In the genomic region with DNA sequence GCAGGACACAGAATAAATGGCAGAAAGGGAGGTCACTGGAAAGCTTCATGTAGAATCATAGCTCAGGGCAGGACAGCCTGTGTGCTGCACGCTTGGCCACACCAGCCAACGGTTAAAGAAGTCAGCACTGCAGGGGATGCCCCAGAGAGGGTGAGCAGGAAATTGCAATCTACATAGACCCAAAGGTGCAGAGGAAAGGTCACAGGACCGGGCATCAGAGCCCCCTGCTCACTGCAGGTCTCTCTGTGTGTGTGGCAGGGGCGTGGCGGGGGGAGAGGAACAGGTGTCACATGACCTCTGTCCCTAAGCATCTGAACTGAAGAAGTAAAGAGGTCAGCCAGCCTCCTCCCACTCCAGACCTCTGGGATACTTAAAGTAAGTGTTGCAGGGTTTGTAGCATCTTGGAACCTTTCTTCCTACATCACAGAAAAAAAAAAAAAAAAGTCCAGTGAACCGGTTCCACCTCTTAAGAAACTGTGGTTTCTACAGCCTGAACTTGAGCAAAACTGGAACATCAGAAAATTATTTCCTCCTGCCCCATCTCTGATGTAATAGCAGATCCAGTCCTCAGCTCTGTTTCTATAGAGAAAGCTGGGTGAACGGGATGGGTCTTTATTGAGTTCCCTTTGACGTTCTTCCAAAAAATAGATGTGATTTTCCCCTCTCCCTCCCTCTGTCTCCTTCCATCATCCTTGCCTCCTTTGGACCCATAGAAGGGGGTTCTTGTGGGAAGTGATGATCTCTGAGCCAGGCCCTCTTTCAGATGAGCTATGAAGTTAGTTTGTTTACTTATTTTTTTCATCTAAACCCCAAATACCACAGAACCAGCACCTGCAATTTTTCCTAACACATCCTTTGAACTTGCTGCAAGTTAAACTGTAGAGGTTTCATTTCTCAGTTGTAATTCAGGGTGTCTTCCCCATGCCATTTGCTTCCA, we compare ENCODE assay signal across 9 cellular contexts.
DNase-seq lines count a peak whose midpoint lies in the region; ATAC-seq, FAIRE-seq and TF ChIP-seq lines count a peak whose summit lies in the region.
"Had no signal": no experiment of that assay in that cellular context is flagged by ENCODE, and none has a peak within 500 bp of the region (broad histone marks: within the 10 kb centered on the region; RNA-seq: fewer than 3 reads in every experiment).

No MANE protein-coding gene starts in this region.

- WGBS in A549 (ENCODE audit: missing lambda C conversion rate), result 58% methylated on average over 8 of the region's 8 CpGs
- WGBS in mesenchymal stem cell, result 61% methylated on average over 3 of the region's 8 CpGs
- 20 to 45% (median 41%) methylated on average over 8 of the region's 8 CpGs for WGBS in small intestine, 3 donors

- no peaks in the 10 kb centered on the region for H3K27me3 Mint-ChIP-seq in activated CD8-positive, alpha-beta T cell treated with anti-CD3 and anti-CD28 coated beads for 36 hours

- H3K4me3 Mint-ChIP-seq in activated CD8-positive, alpha-beta T cell treated with anti-CD3 and anti-CD28 coated beads for 36 hours, result peak overlapping the region; percentile 26
- H3K4me3 Mint-ChIP-seq: dendritic cell treated with granulocyte-macrophage colony-stimulating factor and Interleukin-4, amounts not matched to agents 40 ng/mL and 50 ng/mL, for 4 days had no signal

- H3K4me1 ChIP-seq in A549, result no peaks in the 10 kb centered on the region
- H3K4me1 ChIP-seq in mesenchymal stem cell (ENCODE audit: control insufficient read depth, insufficient read depth, low read depth, low read length), result peaks cover 7% of the 10 kb centered on the region
- no peaks in the 10 kb centered on the region for H3K4me1 ChIP-seq in small intestine (ENCODE audit: control insufficient read depth in 2 of 2, insufficient read depth in 1 of 2, low read depth in 1 of 2, low read length in 1 of 2)
- no peaks in the 10 kb centered on the region for H3K4me1 ChIP-seq in HAP-1

- DNase-seq in A549 (ENCODE audit: low read depth in 1 of 2, low spot score in 1 of 2), result no peak
- peak; percentile 78 for DNase-seq in activated CD8-positive, alpha-beta T cell treated with anti-CD3 and anti-CD28 coated beads for 36 hours
- DNase-seq in mesenchymal stem cell, result no peak
- no peak for DNase-seq in small intestine
- DNase-seq in HAP-1 (ENCODE audit: low spot score in 2 of 2), result no peak
- DNase-seq in MV-4-11 (lab: John Stamatoyannopoulos, UW), result no peak

- no peak overlapping the region for H2BK12ac ChIP-seq in mesenchymal stem cell (ENCODE audit: low read length in 2 of 2)

- intact Hi-C loops in activated CD8-positive, alpha-beta T cell treated with anti-CD3 and anti-CD28 coated beads for 36 hours (cut with micrococcal nuclease), result no loop called here

- no peak overlapping the region for H3K18ac ChIP-seq in mesenchymal stem cell (ENCODE audit: low read depth in 1 of 2, low read length in 2 of 2)

- H3K9me3 Mint-ChIP-seq in activated CD8-positive, alpha-beta T cell treated with anti-CD3 and anti-CD28 coated beads for 36 hours, result no peaks in the 10 kb centered on the region

- H2BK15ac ChIP-seq in mesenchymal stem cell (ENCODE audit: low read depth, poor library complexity, severe bottlenecking), result no peak overlapping the region

- H3K27me3 ChIP-seq in mesenchymal stem cell (ENCODE audit: control insufficient read depth in 1 of 2, insufficient read depth in 1 of 2, low read length in 2 of 2), result peaks cover 63 to 65% of the 10 kb centered on the region in 2 experiments
- H3K27me3 ChIP-seq in small intestine (ENCODE audit: control insufficient read depth in 2 of 2, insufficient read depth in 2 of 2, low read length in 2 of 2), result no peaks in the 10 kb centered on the region
- H3K27me3 ChIP-seq in HAP-1 (ENCODE audit: low read depth), result peaks cover 16% of the 10 kb centered on the region

- no peak for TF ChIP-seq RAD21 in A549 (conservative IDR thresholded peaks at IDR 0.05 in 1 of 2, IDR thresholded peaks at IDR 0.05 in 1 of 2)

- peak overlapping the region; percentile 58 for H3K27ac Mint-ChIP-seq in activated CD8-positive, alpha-beta T cell treated with anti-CD3 and anti-CD28 coated beads for 36 hours
- H3K27ac Mint-ChIP-seq: dendritic cell treated with granulocyte-macrophage colony-stimulating factor and Interleukin-4, amounts not matched to agents 40 ng/mL and 50 ng/mL, for 4 days had no signal

- in situ Hi-C loops in HAP-1 (cut with MboI; ENCODE audit: low sequenced_read_pairs), result no loop called here

- H3K36me3 Mint-ChIP-seq in activated CD8-positive, alpha-beta T cell treated with anti-CD3 and anti-CD28 coated beads for 36 hours (ENCODE audit: low read depth), result no peaks in the 10 kb centered on the region

- H3K4me2 ChIP-seq in A549, result no peak overlapping the region
- no peak overlapping the region for H3K4me2 ChIP-seq in mesenchymal stem cell (ENCODE audit: low read length, poor library complexity, severe bottlenecking)

- no peak overlapping the region for H3K4ac ChIP-seq in mesenchymal stem cell (ENCODE audit: low read depth in 1 of 2, low read length in 2 of 2)

- CTCF ChIA-PET in A549 (lab: Yijun Ruan, JAX), result interaction anchor here (1.1 to 5.4 kb wide), 5 partner anchors 11 to 279 kb away, joined by 3 to 34 read pairs (median 4); no protein-coding TSS in a partner anchor
- CTCF ChIA-PET in activated CD8-positive, alpha-beta T cell treated with anti-CD3 and anti-CD28 coated beads for 36 hours (lab: Charles Lee), result interaction anchor here (0.6 to 2.4 kb wide), 6 partner anchors 10 to 338 kb away, joined by 3 to 13 read pairs (median 3); partner anchors contain the start of gene GRK5

- POLR2A ChIA-PET in A549 (lab: Yijun Ruan, JAX), result interaction anchor here (0.6 to 0.7 kb wide), 2 partner anchors 55 to 196 kb away, joined by 3 to 5 read pairs; no protein-coding TSS in a partner anchor
- POLR2A ChIA-PET in activated CD8-positive, alpha-beta T cell treated with anti-CD3 and anti-CD28 coated beads for 36 hours (lab: Charles Lee), result interaction anchor here (0.8 to 1.0 kb wide), 3 partner anchors 11 to 167 kb away, joined by 3 to 5 read pairs (median 4); no protein-coding TSS in a partner anchor

- no peak overlapping the region for H3K4me3 ChIP-seq in A549
- no peak overlapping the region for H3K4me3 ChIP-seq in mesenchymal stem cell (ENCODE audit: insufficient read depth in 1 of 2, low read depth in 1 of 2, low read length in 2 of 2)
- no peak overlapping the region for H3K4me3 ChIP-seq in small intestine (ENCODE audit: low read depth in 1 of 2, low read length in 2 of 2)
- H3K4me3 ChIP-seq in HAP-1, result no peak overlapping the region

- no peak overlapping the region for H3K23ac ChIP-seq in mesenchymal stem cell (ENCODE audit: low read length in 2 of 2)

- no peak overlapping the region for H3K14ac ChIP-seq in mesenchymal stem cell (ENCODE audit: low read length in 2 of 2)

- H2BK5ac ChIP-seq in mesenchymal stem cell (ENCODE audit: low read depth, low read length, poor library complexity, severe bottlenecking), result no peak overlapping the region

- TF ChIP-seq POLR2A in A549 (IDR thresholded peaks at IDR 0.05; ENCODE audit: low read length), result no peak

- no peak overlapping the region for H2BK120ac ChIP-seq in mesenchymal stem cell (ENCODE audit: low read depth, low read length)

- no peak for TF ChIP-seq EP300 in A549 (IDR thresholded peaks at IDR 0.05)

- no peak overlapping the region for H2AFZ ChIP-seq in mesenchymal stem cell (ENCODE audit: low read depth, low read length)

- peak; percentile 9 to 31; a peak in 3 of 6 replicates for ATAC-seq in A549
- peak; percentile 94 for ATAC-seq in GM19043 (IDR thresholded peaks at IDR 0.05; ENCODE audit: low read depth, unreplicated experiment)
- peak; percentile 82 for ATAC-seq in HG03095 (IDR thresholded peaks at IDR 0.05; ENCODE audit: unreplicated experiment)
- ATAC-seq in activated CD8-positive, alpha-beta T cell treated with anti-CD3 and anti-CD28 coated beads for 36 hours, result peak; percentile 97

- no peak overlapping the region for H3K27ac ChIP-seq in A549
- no peak overlapping the region for H3K27ac ChIP-seq in mesenchymal stem cell (ENCODE audit: low read length, poor library complexity, severe bottlenecking)
- no peak overlapping the region for H3K27ac ChIP-seq in small intestine (ENCODE audit: low read depth in 1 of 2, low read length in 1 of 2)

- no peak overlapping the region for H3K9ac ChIP-seq in mesenchymal stem cell (ENCODE audit: low read length)

- H2AK5ac ChIP-seq in mesenchymal stem cell (ENCODE audit: low read length, severe bottlenecking), result no peak overlapping the region

- FAIRE-seq in A549 (lab: Jason Lieb, UNC) (no peak), small intestine (lab: Jason Lieb, UNC) (no peak)

- H3K36me3 ChIP-seq in mesenchymal stem cell (ENCODE audit: control insufficient read depth in 1 of 2, insufficient read depth in 2 of 2, low read depth in 1 of 2, low read length in 2 of 2) (no peaks in the 10 kb centered on the region), small intestine (ENCODE audit: control insufficient read depth in 2 of 2, insufficient read depth in 2 of 2, low read length in 2 of 2) (no peaks in the 10 kb centered on the region), HAP-1 (replicated peaks) (no peaks in the 10 kb centered on the region)

- no peak overlapping the region for H4K91ac ChIP-seq in mesenchymal stem cell (ENCODE audit: low read length)

- no peaks in the 10 kb centered on the region for H3K79me1 ChIP-seq in mesenchymal stem cell (replicated peaks; ENCODE audit: low read length, poor library complexity, severe bottlenecking)

- H4K8ac ChIP-seq in mesenchymal stem cell (ENCODE audit: low read length), result no peak overlapping the region

- no peak for TF ChIP-seq CTCF in A549 (IDR thresholded peaks at IDR 0.05)
- TF ChIP-seq CTCF in activated CD8-positive, alpha-beta T cell treated with anti-CD3 and anti-CD28 coated beads for 36 hours (IDR thresholded peaks at IDR 0.05), result no peak

- no peaks in the 10 kb centered on the region for H3K9me3 ChIP-seq in A549
- H3K9me3 ChIP-seq in mesenchymal stem cell (ENCODE audit: control insufficient read depth, low read length), result no peaks in the 10 kb centered on the region
- no peaks in the 10 kb centered on the region for H3K9me3 ChIP-seq in small intestine (ENCODE audit: control insufficient read depth, low read depth)
- no peaks in the 10 kb centered on the region for H3K9me3 ChIP-seq in HAP-1

- H3K4me1 Mint-ChIP-seq in activated CD8-positive, alpha-beta T cell treated with anti-CD3 and anti-CD28 coated beads for 36 hours (ENCODE audit: low read depth), result peaks cover 28% of the 10 kb centered on the region

TF ChIP-seq in A549, 52 proteins besides CTCF, POLR2A, EP300 and RAD21 (continues in another document):
- no peak for TF ChIP-seq ZC3H11A (IDR thresholded peaks at IDR 0.05)

Comparison
In these comparisons a context has a peak if more than half of its experiments do, and no peak if none do; other contexts are left out.
1. ATAC-seq: peak in every context shown above with its lines; median percentile 97 in activated CD8-positive, alpha-beta T cell treated with anti-CD3 and anti-CD28 coated beads for 36 hours; 94 in GM19043; 82 in HG03095; 20 in A549.